Comparison of ENCODE assay signal across 18 cellular contexts in the genomic region with DNA sequence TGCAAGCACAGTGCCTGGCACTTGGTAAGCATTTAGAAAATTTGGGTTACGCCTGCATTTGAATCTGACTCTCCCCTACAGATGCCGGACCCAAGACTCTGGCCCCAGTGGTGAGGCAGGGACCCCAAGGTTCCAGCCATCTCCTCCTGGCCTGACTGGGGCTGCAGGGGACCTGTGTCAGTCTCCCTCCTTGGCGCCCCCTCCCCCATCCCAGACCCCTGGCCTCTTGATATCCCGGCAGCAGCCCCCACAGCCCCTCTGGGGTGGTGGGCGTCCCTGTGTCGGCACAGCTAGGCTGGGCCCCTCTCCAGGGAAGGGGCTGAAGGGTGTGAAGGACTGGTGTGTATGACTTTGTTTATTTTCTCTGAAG. TPM values are rescaled to one million over a fixed set of nuclear protein-coding genes. Genes with fewer than 3 reads are reported as not detected.
A peak's percentile ranks its signal among the peaks of the same experiment; 100 is the strongest.
DNase-seq lines count a peak whose midpoint lies in the region; ATAC-seq and TF ChIP-seq lines count a peak whose summit lies in the region.
"Had no signal": no experiment of that assay in that cellular context is flagged by ENCODE, and none has a peak within 500 bp of the region (broad histone marks: within the 10 kb centered on the region; RNA-seq: fewer than 3 reads in every experiment).

No MANE protein-coding gene starts in this region.

- 72% methylated on average over 6 of the region's 6 CpGs for WGBS in right cardiac atrium

- H3K4me3 ChIP-seq in cardiac muscle cell = no peak overlapping the region
- H3K4me3 ChIP-seq in right cardiac atrium (ENCODE audit: low read length) = no peak overlapping the region
- no peak overlapping the region for H3K4me3 ChIP-seq in parathyroid adenoma (ENCODE audit: low read depth, low read length)
- H3K4me3 ChIP-seq: GM23248, HAP-1 had no signal

- no peaks in the 10 kb centered on the region for H3K27me3 ChIP-seq in cardiac muscle cell
- no peaks in the 10 kb centered on the region for H3K27me3 ChIP-seq in right cardiac atrium (ENCODE audit: control insufficient read depth, insufficient read depth)
- no peaks in the 10 kb centered on the region for H3K27me3 ChIP-seq in parathyroid adenoma (ENCODE audit: control insufficient read depth, insufficient read depth, low read length)
- H3K27me3 ChIP-seq: BE2C had no signal

- no peak overlapping the region for H3K9ac ChIP-seq in parathyroid adenoma
- H3K9ac ChIP-seq: GM23248, KMS-11 had no signal

- no peak for ATAC-seq in right cardiac atrium
- ATAC-seq in HG02938 (IDR thresholded peaks at IDR 0.05; ENCODE audit: unreplicated experiment) = no peak

- H3K4me3 Mint-ChIP-seq in mesothelial cell of epicardium = no peak overlapping the region
- H3K4me3 Mint-ChIP-seq: CD4-positive, CD25-positive, alpha-beta regulatory T cell; IgD-negative memory B cell had no signal

- H3K9me3 Mint-ChIP-seq in mesothelial cell of epicardium = no peaks in the 10 kb centered on the region
- H3K9me3 Mint-ChIP-seq: CD4-positive, CD25-positive, alpha-beta regulatory T cell; IgD-negative memory B cell had no signal

- H3K36me3 ChIP-seq in cardiac muscle cell = no peaks in the 10 kb centered on the region
- H3K36me3 ChIP-seq in parathyroid adenoma (ENCODE audit: control insufficient read depth, insufficient read depth, low read length) = no peaks in the 10 kb centered on the region
- H3K36me3 ChIP-seq: BE2C, HAP-1 had no signal

- no peak overlapping the region for H3K4me2 ChIP-seq in parathyroid adenoma (ENCODE audit: low read length)
- H3K4me2 ChIP-seq: KMS-11 had no signal

- peak overlapping the region; percentile 65 for H2AFZ ChIP-seq in parathyroid adenoma
- H2AFZ ChIP-seq: GM23248 had no signal

- H3K27ac ChIP-seq in cardiac muscle cell (peak overlapping the region; percentile 56), right cardiac atrium (ENCODE audit: low read length) (no peak overlapping the region), parathyroid adenoma (no peak overlapping the region)
- H3K27ac ChIP-seq: 22Rv1, GM23248, KMS-11 had no signal

- no peaks in the 10 kb centered on the region for H3K79me2 ChIP-seq in parathyroid adenoma

- H3K4me1 Mint-ChIP-seq in mesothelial cell of epicardium = peaks cover 47% of the 10 kb centered on the region
- H3K4me1 Mint-ChIP-seq: CD4-positive, CD25-positive, alpha-beta regulatory T cell; IgD-negative memory B cell had no signal

- peaks cover 42% of the 10 kb centered on the region for H3K4me1 ChIP-seq in cardiac muscle cell (ENCODE audit: low read depth)
- no peaks in the 10 kb centered on the region for H3K4me1 ChIP-seq in right cardiac atrium (ENCODE audit: control insufficient read depth, insufficient read depth, low read length)
- peaks cover 13% of the 10 kb centered on the region for H3K4me1 ChIP-seq in parathyroid adenoma
- H3K4me1 ChIP-seq: BE2C had no signal

- DNase-seq in cardiac muscle cell (ENCODE audit: low read depth in 1 of 2, low spot score in 1 of 2) (no peak), right cardiac atrium (no peak), mesothelial cell of epicardium (ENCODE audit: low spot score in 2 of 2, unreplicated experiment in 2 of 2) (no peak), NCI-H526 (lab: John Stamatoyannopoulos, UW) (no peak)
- no peak for DNase-seq in activated effector memory CD4-positive, alpha-beta T cell treated with Interleukin-2 at 50 U/mL for 16 hours
- DNase-seq: BE2C; CD4-positive, CD25-positive, alpha-beta regulatory T cell; GM23248; MM.1S; NCI-H2029; NCI-H446 treated with DMSO at 0.1 percent for 48 hours; SHP77 treated with DMSO at 0.1 percent for 48 hours had no signal

- no peaks in the 10 kb centered on the region for H3K36me3 Mint-ChIP-seq in mesothelial cell of epicardium
- H3K36me3 Mint-ChIP-seq: CD4-positive, CD25-positive, alpha-beta regulatory T cell; IgD-negative memory B cell had no signal

- intact Hi-C loops in right cardiac atrium (cut with DNase I) = no loop called here

- H3K27ac Mint-ChIP-seq in mesothelial cell of epicardium = peak overlapping the region; percentile 96
- H3K27ac Mint-ChIP-seq: CD4-positive, CD25-positive, alpha-beta regulatory T cell; IgD-negative memory B cell had no signal

- TF ChIP-seq CTCF in cardiac muscle cell (IDR thresholded peaks at IDR 0.05; ENCODE audit: low read depth, low read length) (no peak), mesothelial cell of epicardium (IDR thresholded peaks at IDR 0.05; ENCODE audit: unreplicated experiment) (no peak), parathyroid adenoma (IDR thresholded peaks at IDR 0.05) (no peak)

- H3K9me3 ChIP-seq in cardiac muscle cell (ENCODE audit: low read depth) (no peaks in the 10 kb centered on the region), right cardiac atrium (ENCODE audit: control insufficient read depth, low read length) (no peaks in the 10 kb centered on the region), parathyroid adenoma (ENCODE audit: control insufficient read depth, low read length) (no peaks in the 10 kb centered on the region)
- H3K9me3 ChIP-seq: BE2C, HAP-1 had no signal

- H3K27me3 Mint-ChIP-seq in mesothelial cell of epicardium (ENCODE audit: low read depth) = no peaks in the 10 kb centered on the region

RNA-seq across cellular contexts. Expression of a gene that starts 25.1 kb away (rescaled TPM):
- total RNA-seq in cardiac muscle cell = 469 and 596 TPM in 2 replicates
- 261 and 278 TPM in 2 replicates for polyA plus RNA-seq in cardiac muscle cell
- total RNA-seq in right cardiac atrium = not detected
- 0.07 TPM for polyA plus RNA-seq in right cardiac atrium
- total RNA-seq in mesothelial cell of epicardium = 70.9 to 86.4 TPM (median 80.6 TPM) in 3 replicates
- total RNA-seq: CD4-positive, CD25-positive, alpha-beta regulatory T cell; GM23248 had no signal
- polyA plus RNA-seq: CD4-positive, CD25-positive, alpha-beta regulatory T cell; GM23248; IgD-negative memory B cell had no signal

Comparison
In these comparisons a context has a peak if more than half of its experiments do, and no peak if none do; other contexts are left out.
1. RNA of a gene that starts 25.1 kb away (total RNA-seq): 469 to 596 TPM in cardiac muscle cell and 70.9 to 86.4 TPM in mesothelial cell of epicardium; not detected in right cardiac atrium; every median in the first group is over 10 times any median in the second.